ENCODE assay signal across 8 cellular contexts in the genomic region with DNA sequence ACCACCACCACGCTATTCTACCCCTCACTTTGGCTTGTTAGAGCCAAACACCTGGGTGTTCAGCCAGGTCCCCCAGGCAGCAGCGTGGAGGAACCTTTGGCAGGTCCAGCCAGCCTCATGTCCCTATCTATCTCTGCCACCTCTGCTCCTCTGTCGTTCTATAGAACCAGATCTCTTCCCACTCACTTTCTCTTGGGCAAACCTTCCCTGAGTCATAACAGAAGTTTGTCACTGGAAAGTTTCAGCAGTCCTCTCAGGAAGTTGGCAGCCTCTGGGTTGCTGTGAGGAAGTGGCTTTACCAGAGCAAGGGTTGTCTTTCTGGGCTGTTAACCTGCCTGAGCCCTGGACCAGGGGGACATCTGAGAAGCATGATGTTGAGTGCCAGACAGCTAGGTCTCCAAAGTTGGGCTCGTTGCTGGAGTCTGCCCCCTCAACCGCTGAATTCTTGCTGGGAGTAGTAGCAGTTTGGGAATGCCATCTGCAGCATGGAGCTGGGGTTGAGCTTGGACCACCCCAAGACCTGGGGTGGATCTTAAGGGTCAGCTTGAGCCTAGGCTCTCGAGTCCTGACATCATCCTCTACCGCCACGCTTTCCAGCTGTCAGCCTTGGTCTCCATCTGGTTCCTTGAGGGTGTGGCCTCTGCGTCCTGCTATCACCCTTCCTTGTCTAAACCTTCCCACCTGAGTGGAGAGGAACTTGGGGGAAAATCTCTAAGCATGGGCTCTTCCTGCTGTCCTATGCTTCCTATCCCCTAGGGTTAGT. TPM values are rescaled to one million over a fixed set of nuclear protein-coding genes. Genes with fewer than 3 reads are reported as not detected.
DNase-seq lines count a peak whose midpoint lies in the region; ATAC-seq and TF ChIP-seq lines count a peak whose summit lies in the region.

No MANE protein-coding gene starts in this region.

- H3K4me1 ChIP-seq in mucosa of descending colon (ENCODE audit: low read depth) (peaks cover 60% of the 10 kb centered on the region), aorta (ENCODE audit: control insufficient read depth in 1 of 2, insufficient read depth in 2 of 2, low read length in 2 of 2) (no peaks in the 10 kb centered on the region)

- intact Hi-C loops in dorsolateral prefrontal cortex (cut with DNase I), result loop anchor here in 1 of 2 donors (2.0 to 5.0 kb wide), 2 partner anchors 42 to 112 kb away; partner anchors contain the start of genes C1orf232 and ZNF593
- intact Hi-C loops in mucosa of descending colon (cut with DNase I, micrococcal nuclease), result loop anchor here (5.0 kb wide), 1 partner anchor 43 kb away; no protein-coding TSS in a partner anchor
- intact Hi-C loops in aorta (cut with DNase I), result no loop called here

- no peaks in the 10 kb centered on the region for H3K27me3 Mint-ChIP-seq in T-helper 1 cell treated with Interleukin-12 subunit alpha and Interleukin-12 subunit beta and Interleukin-4 antibody, amounts not matched to agents 30 μg/mL and 1 μg/mL, for 36 hours (ENCODE audit: low read depth)

- DNase-seq in Ammon's horn (ENCODE audit: low spot score) (peak; percentile 43), HFF-Myc (ENCODE audit: extremely low read depth, low read depth) (no peak), dorsolateral prefrontal cortex (no peak), mucosa of descending colon (peak; percentile 71 to 77 (median 71)), aorta (peak; percentile 76 to 78), putamen (ENCODE audit: low spot score) (no peak), SW480 (ENCODE audit: low spot score) (no peak)

- peaks cover 71% of the 10 kb centered on the region for H3K4me1 Mint-ChIP-seq in T-helper 1 cell treated with Interleukin-12 subunit alpha and Interleukin-12 subunit beta and Interleukin-4 antibody, amounts not matched to agents 30 μg/mL and 1 μg/mL, for 36 hours (ENCODE audit: low read depth)

- H3K9me3 Mint-ChIP-seq in T-helper 1 cell treated with Interleukin-12 subunit alpha and Interleukin-12 subunit beta and Interleukin-4 antibody, amounts not matched to agents 30 μg/mL and 1 μg/mL, for 36 hours, result no peaks in the 10 kb centered on the region

- 36 to 37% methylated on average over 9 of the region's 9 CpGs for WGBS in aorta, 2 donors

- peak overlapping the region; percentile 99 for H3K4me3 Mint-ChIP-seq in T-helper 1 cell treated with Interleukin-12 subunit alpha and Interleukin-12 subunit beta and Interleukin-4 antibody, amounts not matched to agents 30 μg/mL and 1 μg/mL, for 36 hours

- peak overlapping the region; percentile 84 for H3K27ac Mint-ChIP-seq in T-helper 1 cell treated with Interleukin-12 subunit alpha and Interleukin-12 subunit beta and Interleukin-4 antibody, amounts not matched to agents 30 μg/mL and 1 μg/mL, for 36 hours

- H3K4me3 ChIP-seq in HFF-Myc (replicated peaks; ENCODE audit: low read depth, low read length) (peak overlapping the region; percentile 69), dorsolateral prefrontal cortex (peak overlapping the region; percentile 58 to 97 (median 89)), mucosa of descending colon (no peak overlapping the region), aorta (ENCODE audit: low read length in 2 of 2) (peak overlapping the region in 1 of 2 donors; percentile 57)

- no peaks in the 10 kb centered on the region for H3K9me3 ChIP-seq in mucosa of descending colon
- no peaks in the 10 kb centered on the region for H3K9me3 ChIP-seq in aorta (ENCODE audit: control insufficient read depth, low read length)

- TF ChIP-seq CTCF in HFF-Myc (IDR thresholded peaks at IDR 0.05; ENCODE audit: low read depth, low read length, missing control alignments) (no peak), dorsolateral prefrontal cortex (IDR thresholded peaks at IDR 0.05 in 54 of 56, conservative IDR thresholded peaks at IDR 0.05 in 2 of 56; ENCODE audit: low read depth in 1 of 56, partially characterized antibody in 56 of 56) (no peak), mucosa of descending colon (IDR thresholded peaks at IDR 0.05) (no peak)

- ATAC-seq in mucosa of descending colon, result peak; percentile 33
- ATAC-seq in aorta (ENCODE audit: low FRiP score), result no peak

- H3K27me3 ChIP-seq in dorsolateral prefrontal cortex (no peaks in the 10 kb centered on the region), aorta (ENCODE audit: control insufficient read depth in 1 of 2, insufficient read depth in 2 of 2, low read length in 1 of 2) (no peaks in the 10 kb centered on the region)

- H3K36me3 ChIP-seq in mucosa of descending colon (ENCODE audit: low read depth), result no peaks in the 10 kb centered on the region
- no peaks in the 10 kb centered on the region for H3K36me3 ChIP-seq in aorta (ENCODE audit: control insufficient read depth in 1 of 2, insufficient read depth in 2 of 2, low read length in 1 of 2)

- peaks cover 51% of the 10 kb centered on the region for H3K36me3 Mint-ChIP-seq in T-helper 1 cell treated with Interleukin-12 subunit alpha and Interleukin-12 subunit beta and Interleukin-4 antibody, amounts not matched to agents 30 μg/mL and 1 μg/mL, for 36 hours (ENCODE audit: low read depth)

- H3K27ac ChIP-seq in dorsolateral prefrontal cortex (peak overlapping the region; percentile 58 to 98 (median 93)), aorta (ENCODE audit: low read depth in 1 of 2, low read length in 2 of 2) (peak overlapping the region; percentile 23 to 84)

RNA-seq across cellular contexts. Expression of gene SH3BGRL3, which starts 0.9 kb away (rescaled TPM):
- 100 to 1,000 TPM in 13 of 120 experiments, 10 to 100 TPM in 107; 50.9 to 144 (median 80.6) TPM for total RNA-seq in dorsolateral prefrontal cortex
- 100 to 1,000 TPM; 156 to 422 (median 385) TPM for total RNA-seq in mucosa of descending colon
- 100 to 1,000 TPM; 160 to 252 TPM for total RNA-seq in aorta
- 100 to 1,000 TPM; 219 to 232 TPM for polyA plus RNA-seq in aorta

RNA-seq across cellular contexts. Expression of gene UBXN11, which starts 27.4 kb away (rescaled TPM):
- total RNA-seq in dorsolateral prefrontal cortex, result 10 to 100 TPM; 17.6 to 43.2 (median 31.5) TPM
- total RNA-seq in mucosa of descending colon, result 10 to 100 TPM; 12.9 to 17.9 (median 16.4) TPM
- total RNA-seq in aorta, result 10 to 100 TPM; 14.6 to 33.9 TPM
- 10 to 100 TPM; 11.6 to 46.8 TPM for polyA plus RNA-seq in aorta

RNA-seq across cellular contexts. Expression of gene CD52, which starts 38.7 kb away (rescaled TPM):
- total RNA-seq in dorsolateral prefrontal cortex, result 10 to 100 TPM in 2 of 120 experiments, 1 to 10 TPM in 109, not detected in 9; 1.1 to 20.8 (median 2.9) TPM
- total RNA-seq in mucosa of descending colon, result 10 to 100 TPM in 2 of 3 donors, 1 to 10 TPM in 1; 6.9 to 17.8 (median 13.1) TPM
- total RNA-seq in aorta, result 10 to 100 TPM; 12.0 to 14.7 TPM
- 10 to 100 TPM in 1 of 2 donors, 1 to 10 TPM in 1; 8.3 to 31.4 TPM for polyA plus RNA-seq in aorta

RNA-seq across cellular contexts. Expression of gene CEP85, which starts 45.0 kb away (rescaled TPM):
- total RNA-seq in dorsolateral prefrontal cortex, result 10 to 100 TPM; 11.3 to 55.4 (median 22.9) TPM
- 10 to 100 TPM; 10.7 to 15.9 (median 15.6) TPM for total RNA-seq in mucosa of descending colon
- total RNA-seq in aorta, result 1 to 10 TPM; 3.0 to 5.9 TPM
- polyA plus RNA-seq in aorta, result 1 to 10 TPM in 1 of 2 donors, under 1 TPM in 1; 0.74 to 1.9 TPM

Comparison
In these comparisons a context has a peak if more than half of its experiments do, and no peak if none do; other contexts are left out.
1. DNase-seq: peak in Ammon's horn (single experiment), mucosa of descending colon (3 of 3) and aorta (2 of 2); none in HFF-Myc (single experiment), dorsolateral prefrontal cortex (0 of 10), putamen (single experiment) and SW480 (single experiment).
2. intact Hi-C loops: an anchor here in mucosa of descending colon (5.0 kb wide); none called in aorta.